Comparison of ENCODE assay signal across 27 cellular contexts in the genomic region with DNA sequence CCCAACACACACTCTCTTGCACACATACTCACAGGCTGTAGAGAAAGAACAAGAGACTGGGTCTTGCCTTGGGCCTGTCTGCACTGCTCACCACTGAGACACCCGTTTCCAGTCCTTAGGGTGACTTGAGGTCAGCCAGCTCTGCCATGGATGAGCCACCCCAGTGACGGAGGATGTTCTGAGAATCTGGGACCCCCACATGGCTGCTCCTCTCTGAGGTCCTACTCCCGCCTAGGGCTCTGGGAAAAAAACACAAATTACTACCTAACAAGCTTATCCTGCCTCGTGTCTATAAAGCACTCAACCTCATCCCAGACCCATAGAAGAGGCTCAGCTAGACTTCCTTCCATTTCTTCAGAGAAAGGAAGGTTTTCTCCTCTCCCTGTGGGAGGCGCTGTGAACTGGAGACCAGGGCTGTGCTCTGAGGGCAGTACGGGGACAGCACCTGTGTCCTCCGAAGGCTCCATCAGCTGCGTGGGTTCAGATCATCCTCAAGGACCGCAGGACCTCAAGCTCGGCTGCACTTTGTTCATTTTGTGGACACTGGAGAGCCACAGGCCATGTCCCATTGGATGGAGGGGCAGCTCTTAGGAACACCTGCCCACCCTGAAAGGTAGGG. TPM values are rescaled to one million over a fixed set of nuclear protein-coding genes. Genes with fewer than 3 reads are reported as not detected.
DNase-seq lines count a peak whose midpoint lies in the region; ATAC-seq and TF ChIP-seq lines count a peak whose summit lies in the region.
"Had no signal": no experiment of that assay in that cellular context is flagged by ENCODE, and none has a peak within 500 bp of the region (broad histone marks: within the 10 kb centered on the region; RNA-seq: fewer than 3 reads in every experiment).

No MANE protein-coding gene starts in this region.

- intact Hi-C loops in sciatic nerve (cut with DNase I): loop anchor here (5.0 kb wide), 1 partner anchor 189 kb away; no protein-coding TSS in a partner anchor

- H3K4me3 Mint-ChIP-seq in GM23338 (no peak overlapping the region), glutamatergic neuron (ENCODE audit: unreplicated experiment) (no peak overlapping the region)
- H3K4me3 Mint-ChIP-seq: dendritic cell treated with granulocyte-macrophage colony-stimulating factor and Interleukin-4, amounts not matched to agents 40 ng/mL and 50 ng/mL, for 4 days; immature natural killer cell; neural crest cell; stimulated activated naive CD8-positive, alpha-beta T cell treated with anti-CD3 and anti-CD28 coated beads, Interleukin-15, amount 100 ng/mL, for 72 hours; T-helper 17 cell had no signal

- H3K4me2 ChIP-seq in GM23338: no peak overlapping the region

- no peaks in the 10 kb centered on the region for H3K9me2 ChIP-seq in GM23338 (ENCODE audit: insufficient read depth)

- in situ Hi-C loops in SK-MEL-5 (cut with HindIII; ENCODE audit: low pct_unique_long_range_greater_than_20kb, low sequenced_read_pairs): no loop called here

- no peaks in the 10 kb centered on the region for H3K36me3 Mint-ChIP-seq in GM23338 (ENCODE audit: low read depth)
- H3K36me3 Mint-ChIP-seq in glutamatergic neuron (ENCODE audit: unreplicated experiment): peaks cover 4% of the 10 kb centered on the region
- H3K36me3 Mint-ChIP-seq: immature natural killer cell had no signal

- peak; percentile 44 to 79; a peak in 3 of 4 replicates for TF ChIP-seq CTCF in GM23338 (conservative IDR thresholded peaks at IDR 0.05; ENCODE audit: low read depth in 2 of 2)
- TF ChIP-seq CTCF in glutamatergic neuron (IDR thresholded peaks at IDR 0.05; ENCODE audit: partially characterized antibody, unreplicated experiment): no peak

- no peak overlapping the region for H3K27ac ChIP-seq in GM23338 (ENCODE audit: low read depth)
- H3K27ac ChIP-seq: heart left ventricle, psoas muscle, SJCRH30, VCaP had no signal

- no peaks in the 10 kb centered on the region for H3K79me2 ChIP-seq in GM23338 (replicated peaks; ENCODE audit: insufficient read depth)

- H3K27me3 ChIP-seq in GM23338 (ENCODE audit: insufficient read depth): no peaks in the 10 kb centered on the region
- H3K27me3 ChIP-seq: BE2C, heart left ventricle, SJCRH30, upper lobe of left lung had no signal

- H3K4me1 Mint-ChIP-seq in GM23338 (peaks cover 17% of the 10 kb centered on the region), glutamatergic neuron (ENCODE audit: low read depth, unreplicated experiment) (no peaks in the 10 kb centered on the region)
- H3K4me1 Mint-ChIP-seq: immature natural killer cell; stimulated activated naive CD8-positive, alpha-beta T cell treated with anti-CD3 and anti-CD28 coated beads, Interleukin-15, amount 100 ng/mL, for 72 hours had no signal

- H3K9me3 Mint-ChIP-seq in GM23338: no peaks in the 10 kb centered on the region; the same call in 2 of the 3 replicates
- H3K9me3 Mint-ChIP-seq in glutamatergic neuron (ENCODE audit: unreplicated experiment): peaks cover 2% of the 10 kb centered on the region
- H3K9me3 Mint-ChIP-seq: dendritic cell treated with granulocyte-macrophage colony-stimulating factor and Interleukin-4, amounts not matched to agents 40 ng/mL and 50 ng/mL, for 4 days; immature natural killer cell; neural crest cell; stimulated activated naive CD8-positive, alpha-beta T cell treated with anti-CD3 and anti-CD28 coated beads, Interleukin-15, amount 100 ng/mL, for 72 hours had no signal

- H3K27me3 Mint-ChIP-seq in GM23338 (ENCODE audit: insufficient read depth, low read depth, poor library complexity): peaks cover 4% of the 10 kb centered on the region
- no peaks in the 10 kb centered on the region for H3K27me3 Mint-ChIP-seq in glutamatergic neuron (ENCODE audit: unreplicated experiment)
- H3K27me3 Mint-ChIP-seq: dendritic cell treated with granulocyte-macrophage colony-stimulating factor and Interleukin-4, amounts not matched to agents 40 ng/mL and 50 ng/mL, for 4 days had no signal

- ATAC-seq in GM23338: peak; percentile 61
- no peak for ATAC-seq in sciatic nerve
- ATAC-seq in GM21529 (IDR thresholded peaks at IDR 0.05; ENCODE audit: unreplicated experiment): no peak

- DNase-seq in NCI-H82 (lab: John Stamatoyannopoulos, UW): peak; percentile 16
- no peak for DNase-seq in NCI-H82 treated with DMSO at 0.1 percent for 48 hours (lab: John Stamatoyannopoulos, UW; ENCODE audit: unreplicated experiment)
- DNase-seq in GM23338 (ENCODE audit: low spot score): peak; percentile 64
- peak; percentile 41 for DNase-seq in SK-MEL-5 (ENCODE audit: low read depth, low spot score)
- DNase-seq in sciatic nerve (ENCODE audit: low spot score): peak; percentile 30
- no peak for DNase-seq in glutamatergic neuron
- DNase-seq in stimulated activated naive CD4-positive, alpha-beta T cell (lab: John Stamatoyannopoulos, UW): no peak
- DNase-seq: NCI-H1417 treated with DMSO at 0.1 percent for 48 hours had no signal

- H2AFZ ChIP-seq in GM23338: peak overlapping the region; percentile 89; the same call in 1 of the 2 replicates

- no peaks in the 10 kb centered on the region for H3K36me3 ChIP-seq in GM23338 (ENCODE audit: insufficient read depth)
- H3K36me3 ChIP-seq: BE2C, HAP-1, heart left ventricle, SJCRH30, upper lobe of left lung had no signal

- H3K4me1 ChIP-seq in GM23338 (ENCODE audit: insufficient read depth): no peaks in the 10 kb centered on the region; the same call in 1 of the 2 replicates
- H3K4me1 ChIP-seq: BE2C, HAP-1, psoas muscle, SJCRH30 had no signal

- no peak overlapping the region for H3K27ac Mint-ChIP-seq in GM23338
- no peak overlapping the region for H3K27ac Mint-ChIP-seq in glutamatergic neuron (ENCODE audit: unreplicated experiment)
- H3K27ac Mint-ChIP-seq: dendritic cell treated with granulocyte-macrophage colony-stimulating factor and Interleukin-4, amounts not matched to agents 40 ng/mL and 50 ng/mL, for 4 days; immature natural killer cell; stimulated activated naive CD8-positive, alpha-beta T cell treated with anti-CD3 and anti-CD28 coated beads, Interleukin-15, amount 100 ng/mL, for 72 hours; T-helper 17 cell had no signal

- no peaks in the 10 kb centered on the region for H4K20me1 ChIP-seq in GM23338 (replicated peaks; ENCODE audit: insufficient read depth)

- no peak overlapping the region for H3K4me3 ChIP-seq in GM23338
- H3K4me3 ChIP-seq: HAP-1, heart left ventricle, psoas muscle, SJCRH30 had no signal

- no peaks in the 10 kb centered on the region; the same call in 1 of the 2 replicates for H3F3A ChIP-seq in GM23338 (replicated peaks; ENCODE audit: low read depth)

TF ChIP-seq in GM23338, 12 proteins besides CTCF, POLR2A, EP300 and RAD21 (continues in another document):
- TF ChIP-seq EZH2phosphoT487 (IDR thresholded peaks at IDR 0.05; ENCODE audit: unreplicated experiment) (no peak), EZH2 (IDR thresholded peaks at IDR 0.05; ENCODE audit: low read depth, unreplicated experiment) (no peak)

RNA-seq across cellular contexts. Expression of a gene that starts 4.3 kb away (rescaled TPM):
- not detected in 2 replicates for total RNA-seq in GM23338 (2014; rRNA removed; shearing (Covaris generic))
- polyA plus RNA-seq in GM23338 (2016; fragmentation: Nextera tagmentation; extraction: Ambion mirVana): not detected in 2 replicates
- total RNA-seq in SK-MEL-5 (2014; rRNA removed; shearing (Covaris generic)): not detected in 2 replicates
- polyA plus RNA-seq in SK-MEL-5 (2015; cell fraction: cytosol; rRNA removed): not detected in 2 replicates
- polyA plus RNA-seq in SK-MEL-5 (2015; cell fraction: nucleus; rRNA removed): not detected in 2 replicates
- total RNA-seq in sciatic nerve (3.2 TPM), glutamatergic neuron (ENCODE audit: unreplicated experiment) (not detected)
- total RNA-seq: A172, bronchial epithelial cell, Caco-2, endothelial cell of umbilical vein, left ventricle myocardium superior, M059J, neural crest cell, SJCRH30, T-helper 17 cell, upper lobe of left lung had no signal
- polyA plus RNA-seq: endothelial cell of umbilical vein, heart left ventricle, psoas muscle had no signal

RNA-seq across cellular contexts. Expression of a gene that starts 11.9 kb away (rescaled TPM):
- not detected in 2 replicates for total RNA-seq in GM23338 (2014; rRNA removed; shearing (Covaris generic))
- 0.09 TPM in 1 of 2 replicates, not detected in the other for polyA plus RNA-seq in GM23338 (2016; fragmentation: Nextera tagmentation; extraction: Ambion mirVana)
- total RNA-seq in SK-MEL-5 (2014; rRNA removed; shearing (Covaris generic)): not detected in 2 replicates
- not detected in 2 replicates for polyA plus RNA-seq in SK-MEL-5 (2015; cell fraction: cytosol; rRNA removed)
- polyA plus RNA-seq in SK-MEL-5 (2015; cell fraction: nucleus; rRNA removed): 0.11 TPM in 1 of 2 replicates, not detected in the other
- total RNA-seq in sciatic nerve: not detected
- not detected for total RNA-seq in glutamatergic neuron (ENCODE audit: unreplicated experiment)
- total RNA-seq: A172, bronchial epithelial cell, Caco-2, endothelial cell of umbilical vein, heart left ventricle, left ventricle myocardium superior, M059J, neural crest cell, psoas muscle, SJCRH30, T-helper 17 cell, upper lobe of left lung had no signal
- polyA plus RNA-seq: endothelial cell of umbilical vein, heart left ventricle, immature natural killer cell, psoas muscle had no signal

Comparison
In these comparisons a context has a peak if more than half of its experiments do, and no peak if none do; other contexts are left out.
1. DNase-seq: peak in NCI-H82 (single experiment), GM23338 (single experiment), SK-MEL-5 (single experiment) and sciatic nerve (single experiment); none in NCI-H82 treated with DMSO at 0.1 percent for 48 hours (single experiment), glutamatergic neuron (single experiment) and stimulated activated naive CD4-positive, alpha-beta T cell (0 of 6).